Comparison of ENCODE assay signal across 9 cellular contexts in genomic region chr19:53865523-53865917, GRCh38. TPM values are rescaled to one million over a fixed set of nuclear protein-coding genes. Genes with fewer than 3 reads are reported as not detected.
DNase-seq lines count a peak whose midpoint lies in the region; ATAC-seq, FAIRE-seq and TF ChIP-seq lines count a peak whose summit lies in the region.
"Had no signal": no experiment of that assay in that cellular context is flagged by ENCODE, and none has a peak within 500 bp of the region (broad histone marks: within the 10 kb centered on the region; RNA-seq: fewer than 3 reads in every experiment).

No MANE protein-coding gene starts in this region.

- intact Hi-C loops in esophagus squamous epithelium (cut with DNase I): no loop called here
- intact Hi-C loops in pancreas (cut with DNase I): no loop called here
- intact Hi-C loops in kidney (cut with DNase I): no loop called here

- no peak for FAIRE-seq in RCC 7860 (lab: Jason Lieb, UNC)
- no peak for FAIRE-seq in pancreas (lab: Jason Lieb, UNC)
- no peak for FAIRE-seq in kidney (lab: Jason Lieb, UNC)

- no peaks in the 10 kb centered on the region for H3K36me3 ChIP-seq in CD4-positive, CD25-positive, alpha-beta regulatory T cell (ENCODE audit: control insufficient read depth, insufficient read depth, low read length)
- H3K36me3 ChIP-seq in esophagus squamous epithelium: no peaks in the 10 kb centered on the region
- no peaks in the 10 kb centered on the region for H3K36me3 ChIP-seq in pancreas
- H3K36me3 ChIP-seq in kidney (ENCODE audit: control insufficient read depth in 1 of 2, insufficient read depth in 2 of 2, low read length in 2 of 2): no peaks in the 10 kb centered on the region

- H3K4me3 ChIP-seq in CD4-positive, CD25-positive, alpha-beta regulatory T cell (ENCODE audit: low read depth, low read length): no peak overlapping the region
- H3K4me3 ChIP-seq in esophagus squamous epithelium: peak overlapping the region in 2 of 4 donors; percentile 75 to 79
- H3K4me3 ChIP-seq in pancreas: no peak overlapping the region
- no peak overlapping the region for H3K4me3 ChIP-seq in kidney (ENCODE audit: low read length in 2 of 2)

- no peaks in the 10 kb centered on the region for H3K9me3 ChIP-seq in CD4-positive, CD25-positive, alpha-beta regulatory T cell (ENCODE audit: control insufficient read depth in 2 of 2, low read length in 2 of 2)
- H3K9me3 ChIP-seq in esophagus squamous epithelium (no peaks in the 10 kb centered on the region), pancreas (no peaks in the 10 kb centered on the region), kidney (ENCODE audit: control insufficient read depth in 1 of 2, low read length in 2 of 2) (no peaks in the 10 kb centered on the region)

- H3K27me3 Mint-ChIP-seq in CD4-positive, CD25-positive, alpha-beta regulatory T cell: peaks cover 13% of the 10 kb centered on the region
- H3K27me3 Mint-ChIP-seq in osteocyte (ENCODE audit: unreplicated experiment): no peaks in the 10 kb centered on the region

- H3K36me3 Mint-ChIP-seq in CD4-positive, CD25-positive, alpha-beta regulatory T cell: no peaks in the 10 kb centered on the region
- H3K36me3 Mint-ChIP-seq in osteocyte (ENCODE audit: unreplicated experiment): peaks cover 2% of the 10 kb centered on the region

- H3K4me1 ChIP-seq in CD4-positive, CD25-positive, alpha-beta regulatory T cell (ENCODE audit: control insufficient read depth, insufficient read depth, low read length, poor library complexity, severe bottlenecking): peaks cover 40% of the 10 kb centered on the region
- H3K4me1 ChIP-seq in esophagus squamous epithelium (peaks cover 27 to 60% (median 29%) of the 10 kb centered on the region in 3 donors), pancreas (peaks cover 0 to 6% (median 0%) of the 10 kb centered on the region in 3 donors), kidney (ENCODE audit: control insufficient read depth in 1 of 2, insufficient read depth in 1 of 2, low read depth in 1 of 2, low read length in 2 of 2) (peaks cover 0 to 4% of the 10 kb centered on the region in 2 donors)

- H3K9me3 Mint-ChIP-seq in CD4-positive, CD25-positive, alpha-beta regulatory T cell: peaks cover 0 to 3% (median 0%) of the 10 kb centered on the region in 7 donors
- H3K9me3 Mint-ChIP-seq in osteocyte (ENCODE audit: unreplicated experiment): no peaks in the 10 kb centered on the region

- ATAC-seq in CD4-positive, CD25-positive, alpha-beta regulatory T cell (ENCODE audit: low read depth in 2 of 2): no peak
- no peak for ATAC-seq in pancreas
- ATAC-seq in GM21528 (IDR thresholded peaks at IDR 0.05; ENCODE audit: low FRiP score, unreplicated experiment): no peak

- 24 to 56% methylated on average over 4 to 9 of the region's 9 CpGs for WGBS in esophagus squamous epithelium, 2 donors
- 76 to 80% methylated on average over 9 of the region's 9 CpGs for WGBS in pancreas, 2 donors

- H3K9ac ChIP-seq in kidney (ENCODE audit: low read length in 2 of 2): no peak overlapping the region

- peak overlapping the region; percentile 100 for H3K27ac ChIP-seq in CD4-positive, CD25-positive, alpha-beta regulatory T cell (ENCODE audit: insufficient read depth, low read length, poor library complexity, severe bottlenecking)
- H3K27ac ChIP-seq in esophagus squamous epithelium (peak overlapping the region; percentile 53 to 96 (median 93)), pancreas (peak overlapping the region in 2 of 4 donors; percentile 87), kidney (ENCODE audit: low read depth in 2 of 2, low read length in 2 of 2) (peak overlapping the region in 1 of 2 donors; percentile 4)

- peak overlapping the region; percentile 86 to 99 (median 90) for H3K27ac Mint-ChIP-seq in CD4-positive, CD25-positive, alpha-beta regulatory T cell
- H3K27ac Mint-ChIP-seq in osteocyte (ENCODE audit: unreplicated experiment): peak overlapping the region; percentile 100

- H3K4me3 Mint-ChIP-seq in CD4-positive, CD25-positive, alpha-beta regulatory T cell: peak overlapping the region; percentile 76 to 91 (median 84)
- peak overlapping the region; percentile 97 for H3K4me3 Mint-ChIP-seq in osteocyte (ENCODE audit: unreplicated experiment)

- DNase-seq in CD4-positive, CD25-positive, alpha-beta regulatory T cell: no peak
- DNase-seq in RKO (ENCODE audit: low spot score) (peak; percentile 41), esophagus squamous epithelium (lab: John Stamatoyannopoulos, UW) (no peak), osteocyte (ENCODE audit: extremely low spot score, unreplicated experiment) (no peak), RCC 7860 (ENCODE audit: low spot score) (no peak), pancreas (no peak), kidney (no peak)

- no peaks in the 10 kb centered on the region for H3K27me3 ChIP-seq in CD4-positive, CD25-positive, alpha-beta regulatory T cell (ENCODE audit: control insufficient read depth, insufficient read depth, low read length)
- H3K27me3 ChIP-seq in esophagus squamous epithelium (peaks cover 0 to 4% (median 0%) of the 10 kb centered on the region in 4 donors), pancreas (no peaks in the 10 kb centered on the region)

- no peak for TF ChIP-seq POLR2A in esophagus squamous epithelium (IDR thresholded peaks at IDR 0.05)

- peaks cover 0 to 33% (median 16%) of the 10 kb centered on the region in 4 donors for H3K4me1 Mint-ChIP-seq in CD4-positive, CD25-positive, alpha-beta regulatory T cell
- peaks cover 28% of the 10 kb centered on the region for H3K4me1 Mint-ChIP-seq in osteocyte (ENCODE audit: unreplicated experiment)

- TF ChIP-seq CTCF in esophagus squamous epithelium (IDR thresholded peaks at IDR 0.05) (no peak), osteocyte (IDR thresholded peaks at IDR 0.05) (no peak), pancreas (IDR thresholded peaks at IDR 0.05) (no peak), kidney (IDR thresholded peaks at IDR 0.05; ENCODE audit: borderline replicate concordance, extremely low read depth, insufficient read depth) (no peak)

RNA-seq across cellular contexts. Expression of gene MYADM, which starts 2.2 kb away (rescaled TPM):
- 280 TPM for total RNA-seq in CD4-positive, CD25-positive, alpha-beta regulatory T cell
- polyA plus RNA-seq in CD4-positive, CD25-positive, alpha-beta regulatory T cell: 10 to 100 TPM; 26.1 to 36.3 (median 35.5) TPM
- total RNA-seq in esophagus squamous epithelium (10 to 100 TPM in 1 of 4 donors, 1 to 10 TPM in 3; 4.1 to 30.7 (median 7.8) TPM), osteocyte (136 and 165 TPM in 2 replicates), pancreas (10 to 100 TPM; 21.5 to 57.6 (median 31.0) TPM), kidney (90.3 TPM)
- polyA plus RNA-seq in pancreas (10 to 100 TPM; 14.0 to 40.6 TPM), kidney (ENCODE audit: insufficient read depth, low read depth, low replicate concordance) (13.1 TPM)

RNA-seq across cellular contexts. Expression of gene PRKCG, which starts 16.5 kb away (rescaled TPM):
- not detected for total RNA-seq in CD4-positive, CD25-positive, alpha-beta regulatory T cell
- not detected for polyA plus RNA-seq in CD4-positive, CD25-positive, alpha-beta regulatory T cell
- total RNA-seq in esophagus squamous epithelium: not detected
- total RNA-seq in osteocyte: 0.21 and 0.30 TPM in 2 replicates
- under 1 TPM in 5 of 6 donors, not detected in 1; 0.16 to 0.38 (median 0.18) TPM for total RNA-seq in pancreas
- polyA plus RNA-seq in pancreas: 1 to 10 TPM in 1 of 2 donors, under 1 TPM in 1; 0.99 to 2.2 TPM
- total RNA-seq in kidney: not detected
- polyA plus RNA-seq in kidney (ENCODE audit: insufficient read depth, low read depth, low replicate concordance): not detected

RNA-seq across cellular contexts. Expression of gene NLRP12, which starts 41.4 kb away (rescaled TPM):
- not detected for total RNA-seq in CD4-positive, CD25-positive, alpha-beta regulatory T cell
- not detected for polyA plus RNA-seq in CD4-positive, CD25-positive, alpha-beta regulatory T cell
- under 1 TPM in 2 of 4 donors, not detected in 2; 0.19 to 0.59 TPM for total RNA-seq in esophagus squamous epithelium
- total RNA-seq in osteocyte: not detected in 2 replicates
- under 1 TPM in 5 of 6 donors, not detected in 1; 0.08 to 0.81 (median 0.32) TPM for total RNA-seq in pancreas
- polyA plus RNA-seq in pancreas: under 1 TPM; 0.02 to 0.19 TPM
- total RNA-seq in kidney: 1.1 TPM
- not detected for polyA plus RNA-seq in kidney (ENCODE audit: insufficient read depth, low read depth, low replicate concordance)

RNA-seq across cellular contexts. Expression of gene CACNG7, which starts 43.6 kb away (rescaled TPM):
- not detected for total RNA-seq in CD4-positive, CD25-positive, alpha-beta regulatory T cell
- polyA plus RNA-seq in CD4-positive, CD25-positive, alpha-beta regulatory T cell: not detected
- not detected for total RNA-seq in esophagus squamous epithelium
- not detected in 2 replicates for total RNA-seq in osteocyte
- under 1 TPM in 2 of 6 donors, not detected in 4; 0.04 to 0.09 TPM for total RNA-seq in pancreas
- polyA plus RNA-seq in pancreas: under 1 TPM; 0.02 to 0.08 TPM
- not detected for total RNA-seq in kidney
- polyA plus RNA-seq in kidney (ENCODE audit: insufficient read depth, low read depth, low replicate concordance): not detected
- total RNA-seq: mucosa of gallbladder had no signal
